Comparison of ENCODE assay signal across 12 cellular contexts in the genomic region with DNA sequence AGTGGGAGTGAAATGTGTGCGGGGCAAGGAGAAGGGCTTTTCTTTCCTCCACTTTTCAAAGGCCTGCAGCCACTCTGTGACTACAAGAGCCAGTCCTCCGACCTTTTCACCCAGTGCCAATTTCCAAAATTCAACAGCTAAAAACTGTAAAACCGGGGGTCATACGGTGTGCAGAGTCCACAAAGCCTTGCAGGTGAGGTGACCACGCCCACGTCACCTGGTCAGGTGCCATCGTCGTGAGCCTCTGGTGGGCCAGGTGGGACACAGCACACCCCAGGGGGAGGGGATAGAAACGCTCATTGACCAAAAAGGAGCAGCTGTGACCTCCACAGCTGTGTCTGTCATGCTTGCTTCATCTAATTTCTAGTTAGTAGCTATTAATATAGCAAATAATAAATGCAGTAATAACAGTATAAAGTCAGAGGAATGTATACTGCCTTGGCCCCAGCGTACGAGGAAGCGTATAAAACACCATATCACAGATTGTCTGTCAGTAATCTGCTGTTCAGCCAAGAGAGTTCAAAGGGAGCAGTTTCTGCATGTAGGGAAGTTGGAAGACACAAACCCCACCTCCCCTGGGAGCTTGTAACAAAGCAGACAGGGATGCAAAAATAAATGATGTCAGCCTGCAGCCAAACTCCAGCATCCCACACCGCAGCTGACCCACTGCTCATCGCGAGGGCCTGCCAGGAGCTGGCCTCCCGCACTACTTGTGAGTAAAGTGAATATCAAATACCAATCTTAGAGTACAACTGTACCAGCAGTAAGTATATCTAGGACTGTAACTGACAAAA.
A peak's percentile ranks its signal among the peaks of the same experiment; 100 is the strongest.
DNase-seq lines count a peak whose midpoint lies in the region; ATAC-seq and TF ChIP-seq lines count a peak whose summit lies in the region.
"Had no signal": no experiment of that assay in that cellular context is flagged by ENCODE, and none has a peak within 500 bp of the region (broad histone marks: within the 10 kb centered on the region; RNA-seq: fewer than 3 reads in every experiment).

No MANE protein-coding gene starts in this region.

- H3K9me3 ChIP-seq in vagina: no peaks in the 10 kb centered on the region

- H3K36me3 ChIP-seq in vagina: peaks cover 0 to 10% of the 10 kb centered on the region in 2 donors

- POLR2A ChIA-PET in activated CD8-positive, alpha-beta T cell treated with anti-CD3 and anti-CD28 coated beads, Interleukin-2, amount 10 ng/mL, durations not matched to agents 7 days and 5 days (lab: Charles Lee): no interaction called here
- POLR2A ChIA-PET in activated CD8-positive, alpha-beta T cell treated with anti-CD3 and anti-CD28 coated beads for 36 hours (lab: Charles Lee): interaction anchor here (1.1 to 1.4 kb wide), 2 partner anchors 37 to 84 kb away, joined by 3 read pairs; no protein-coding TSS in a partner anchor

- H3K4me1 Mint-ChIP-seq in activated CD8-positive, alpha-beta T cell treated with anti-CD3 and anti-CD28 coated beads, Interleukin-2, amount 10 ng/mL, durations not matched to agents 7 days and 5 days (ENCODE audit: low read depth): peaks cover 4% of the 10 kb centered on the region
- peaks cover 13% of the 10 kb centered on the region for H3K4me1 Mint-ChIP-seq in activated CD8-positive, alpha-beta T cell treated with anti-CD3 and anti-CD28 coated beads for 36 hours (ENCODE audit: low read depth)
- H3K4me1 Mint-ChIP-seq in natural killer cell: peaks cover 8 to 25% of the 10 kb centered on the region in 2 donors

- CTCF ChIA-PET in activated CD8-positive, alpha-beta T cell treated with anti-CD3 and anti-CD28 coated beads, Interleukin-2, amount 10 ng/mL, durations not matched to agents 7 days and 5 days (lab: Charles Lee): no interaction called here
- CTCF ChIA-PET in activated CD8-positive, alpha-beta T cell treated with anti-CD3 and anti-CD28 coated beads for 36 hours (lab: Charles Lee): interaction anchor here (0.7 to 1.1 kb wide), 2 partner anchors 11 to 94 kb away, joined by 3 read pairs; no protein-coding TSS in a partner anchor

- H3K27me3 ChIP-seq in vagina: no peaks in the 10 kb centered on the region

- peaks cover 90% of the 10 kb centered on the region for H3K4me1 ChIP-seq in vagina

- no peaks in the 10 kb centered on the region for H3K27me3 Mint-ChIP-seq in activated CD8-positive, alpha-beta T cell treated with anti-CD3 and anti-CD28 coated beads, Interleukin-2, amount 10 ng/mL, durations not matched to agents 7 days and 5 days (ENCODE audit: low read depth)
- H3K27me3 Mint-ChIP-seq in activated CD8-positive, alpha-beta T cell treated with anti-CD3 and anti-CD28 coated beads for 36 hours: no peaks in the 10 kb centered on the region
- H3K27me3 Mint-ChIP-seq in natural killer cell (ENCODE audit: low read depth in 2 of 2): no peaks in the 10 kb centered on the region
- H3K27me3 Mint-ChIP-seq: naive B cell had no signal

- H3K27ac Mint-ChIP-seq in activated CD8-positive, alpha-beta T cell treated with anti-CD3 and anti-CD28 coated beads, Interleukin-2, amount 10 ng/mL, durations not matched to agents 7 days and 5 days: peak overlapping the region; percentile 12
- H3K27ac Mint-ChIP-seq in activated CD8-positive, alpha-beta T cell treated with anti-CD3 and anti-CD28 coated beads for 36 hours: no peak overlapping the region
- H3K27ac Mint-ChIP-seq in natural killer cell: peak overlapping the region; percentile 39 to 67

- H3K27ac ChIP-seq in vagina: peak overlapping the region; percentile 78

- peaks cover 36% of the 10 kb centered on the region for H3K36me3 Mint-ChIP-seq in activated CD8-positive, alpha-beta T cell treated with anti-CD3 and anti-CD28 coated beads, Interleukin-2, amount 10 ng/mL, durations not matched to agents 7 days and 5 days (ENCODE audit: low read depth)
- H3K36me3 Mint-ChIP-seq in activated CD8-positive, alpha-beta T cell treated with anti-CD3 and anti-CD28 coated beads for 36 hours (ENCODE audit: low read depth): peaks cover 33% of the 10 kb centered on the region
- H3K36me3 Mint-ChIP-seq in natural killer cell: no peaks in the 10 kb centered on the region

- no peak overlapping the region for H3K4me3 Mint-ChIP-seq in activated CD8-positive, alpha-beta T cell treated with anti-CD3 and anti-CD28 coated beads, Interleukin-2, amount 10 ng/mL, durations not matched to agents 7 days and 5 days
- no peak overlapping the region for H3K4me3 Mint-ChIP-seq in activated CD8-positive, alpha-beta T cell treated with anti-CD3 and anti-CD28 coated beads for 36 hours
- H3K4me3 Mint-ChIP-seq in natural killer cell: no peak overlapping the region
- H3K4me3 Mint-ChIP-seq: naive B cell had no signal

- no peak for TF ChIP-seq CTCF in activated CD8-positive, alpha-beta T cell treated with anti-CD3 and anti-CD28 coated beads for 36 hours (IDR thresholded peaks at IDR 0.05)
- no peak for TF ChIP-seq CTCF in natural killer cell (IDR thresholded peaks at IDR 0.05)
- no peak for TF ChIP-seq CTCF in vagina (IDR thresholded peaks at IDR 0.05)

- no peak for DNase-seq in activated CD8-positive, alpha-beta T cell treated with anti-CD3 and anti-CD28 coated beads, Interleukin-2, amount 10 ng/mL, durations not matched to agents 7 days and 5 days
- no peak for DNase-seq in activated CD8-positive, alpha-beta T cell treated with anti-CD3 and anti-CD28 coated beads for 36 hours
- DNase-seq in fibroblast of gingiva (ENCODE audit: low read depth) (peak; percentile 90), natural killer cell (no peak), vagina (ENCODE audit: extremely low spot score in 2 of 2) (no peak), NCI-H146 treated with DMSO at 0.1 percent for 48 hours (lab: John Stamatoyannopoulos, UW; ENCODE audit: unreplicated experiment) (no peak)
- DNase-seq in activated CD4-positive, alpha-beta T cell treated with anti-CD3 and anti-CD28 coated beads, Interleukin-2, amount 50 U/mL, for 4 hours: no peak
- DNase-seq: ACHN; effector CD4-positive, alpha-beta T cell; naive B cell; RPMI8226 had no signal

- no peak for ATAC-seq in activated CD8-positive, alpha-beta T cell treated with anti-CD3 and anti-CD28 coated beads, Interleukin-2, amount 10 ng/mL, durations not matched to agents 7 days and 5 days
- no peak for ATAC-seq in activated CD8-positive, alpha-beta T cell treated with anti-CD3 and anti-CD28 coated beads for 36 hours
- ATAC-seq in natural killer cell: no peak
- no peak for ATAC-seq in HG03039 (IDR thresholded peaks at IDR 0.05; ENCODE audit: unreplicated experiment)

- no peaks in the 10 kb centered on the region for H3K9me3 Mint-ChIP-seq in activated CD8-positive, alpha-beta T cell treated with anti-CD3 and anti-CD28 coated beads, Interleukin-2, amount 10 ng/mL, durations not matched to agents 7 days and 5 days (ENCODE audit: insufficient read depth)
- peaks cover 3% of the 10 kb centered on the region for H3K9me3 Mint-ChIP-seq in activated CD8-positive, alpha-beta T cell treated with anti-CD3 and anti-CD28 coated beads for 36 hours
- no peaks in the 10 kb centered on the region for H3K9me3 Mint-ChIP-seq in natural killer cell
- H3K9me3 Mint-ChIP-seq: naive B cell had no signal

- no peak overlapping the region for H3K4me3 ChIP-seq in vagina

- intact Hi-C loops in activated CD8-positive, alpha-beta T cell treated with anti-CD3 and anti-CD28 coated beads for 36 hours (cut with micrococcal nuclease): loop anchor here (10.0 kb wide), 1 partner anchor 88 kb away; the partner anchor contains the start of gene VGLL4
- intact Hi-C loops in natural killer cell (cut with micrococcal nuclease): no loop called here
- intact Hi-C loops in vagina (cut with DNase I): loop anchor here (10.0 kb wide), 1 partner anchor 88 kb away; the partner anchor contains the start of gene VGLL4

- no peak for TF ChIP-seq POLR2A in vagina (IDR thresholded peaks at IDR 0.05)
